ENCODE assay signal across 17 cellular contexts in genomic region chr19:57512845-57513244, GRCh38. TPM values are rescaled to one million over a fixed set of nuclear protein-coding genes. Genes with fewer than 3 reads are reported as not detected.
DNase-seq lines count a peak whose midpoint lies in the region; ATAC-seq and TF ChIP-seq lines count a peak whose summit lies in the region.
"Had no signal": no experiment of that assay in that cellular context is flagged by ENCODE, and none has a peak within 500 bp of the region (broad histone marks: within the 10 kb centered on the region; RNA-seq: fewer than 3 reads in every experiment).

No MANE protein-coding gene starts in this region.

- TF ChIP-seq CTCF in osteocyte (IDR thresholded peaks at IDR 0.05) (no peak), GM10266 (IDR thresholded peaks at IDR 0.05; ENCODE audit: control insufficient read depth, insufficient read depth, low read depth, missing control alignments) (no peak)

- H3K27me3 Mint-ChIP-seq in osteocyte (ENCODE audit: unreplicated experiment), result no peaks in the 10 kb centered on the region
- no peaks in the 10 kb centered on the region for H3K27me3 Mint-ChIP-seq in T-helper 17 cell
- H3K27me3 Mint-ChIP-seq: CD8-positive, alpha-beta memory T cell had no signal

- H3K36me3 Mint-ChIP-seq in osteocyte (ENCODE audit: unreplicated experiment) (peaks cover 54% of the 10 kb centered on the region), T-helper 17 cell (ENCODE audit: low read depth) (peaks cover 9% of the 10 kb centered on the region)

- peaks cover 23% of the 10 kb centered on the region for H3K9me3 ChIP-seq in T-helper 17 cell (ENCODE audit: control insufficient read depth, low read length, poor library complexity, severe bottlenecking)

- H3K27ac Mint-ChIP-seq in osteocyte (ENCODE audit: unreplicated experiment) (no peak overlapping the region), T-helper 17 cell (no peak overlapping the region)
- H3K27ac Mint-ChIP-seq: activated naive CD4-positive, alpha-beta T cell treated with anti-CD3 and anti-CD28 coated beads, Interleukin-2, amount 50 U/mL, for 72 hours; CD8-positive, alpha-beta memory T cell; neural progenitor cell had no signal

- H3K9me3 Mint-ChIP-seq in osteocyte (ENCODE audit: unreplicated experiment), result peaks cover 59% of the 10 kb centered on the region

- no peak overlapping the region for H3K4me3 Mint-ChIP-seq in osteocyte (ENCODE audit: unreplicated experiment)
- H3K4me3 Mint-ChIP-seq in T-helper 17 cell, result no peak overlapping the region
- H3K4me3 Mint-ChIP-seq: CD8-positive, alpha-beta memory T cell; neural progenitor cell had no signal

- ATAC-seq in T-helper 17 cell, result no peak
- ATAC-seq: activated naive CD4-positive, alpha-beta T cell treated with anti-CD3 and anti-CD28 coated beads, Interleukin-2, amount 50 U/mL, for 72 hours; HepG2; left ventricle myocardium superior had no signal

- DNase-seq in NCI-H748 (lab: John Stamatoyannopoulos, UW; ENCODE audit: unreplicated experiment) (peak; percentile 22), NCI-H748 treated with DMSO at 0.1 percent for 48 hours (lab: John Stamatoyannopoulos, UW) (no peak), NCI-H226 (peak; percentile 47), dermis blood vessel endothelial cell (peak; percentile 30), osteocyte (ENCODE audit: extremely low spot score, unreplicated experiment) (peak; percentile 67), T-helper 17 cell (no peak), GM10266 (ENCODE audit: extremely low spot score) (no peak), NCI-H2171 treated with DMSO at 0.1 percent for 48 hours (lab: John Stamatoyannopoulos, UW) (no peak)
- DNase-seq: CD8-positive, alpha-beta memory T cell; cerebellar nuclear complex; GOT3; left ventricle myocardium superior; NCI-H1092 treated with DMSO at 0.1 percent for 48 hours; NCI-H510A treated with DMSO at 0.1 percent for 48 hours had no signal

- H3K4me1 Mint-ChIP-seq in osteocyte (ENCODE audit: unreplicated experiment) (no peaks in the 10 kb centered on the region), T-helper 17 cell (no peaks in the 10 kb centered on the region)
- H3K4me1 Mint-ChIP-seq: CD8-positive, alpha-beta memory T cell; neural progenitor cell had no signal

RNA-seq across cellular contexts. Expression of gene ZNF773, which starts 13.1 kb away (rescaled TPM):
- total RNA-seq in dermis blood vessel endothelial cell, result 15.3 and 17.5 TPM in 2 replicates
- 7.4 and 8.4 TPM in 2 replicates for total RNA-seq in osteocyte
- total RNA-seq in T-helper 17 cell, result 1 to 10 TPM; 5.0 to 8.1 TPM

RNA-seq across cellular contexts. Expression of gene ZNF549, which starts 14.3 kb away (rescaled TPM):
- total RNA-seq in dermis blood vessel endothelial cell (4.8 and 5.8 TPM in 2 replicates), osteocyte (7.3 and 9.0 TPM in 2 replicates), T-helper 17 cell (1 to 10 TPM; 7.4 to 7.9 TPM)

RNA-seq across cellular contexts. Expression of gene ZNF419, which starts 25.3 kb away (rescaled TPM):
- 7.8 and 12.6 TPM in 2 replicates for total RNA-seq in dermis blood vessel endothelial cell
- 11.8 and 13.5 TPM in 2 replicates for total RNA-seq in osteocyte
- total RNA-seq in T-helper 17 cell, result 1 to 10 TPM; 6.8 to 7.0 TPM

RNA-seq across cellular contexts. Expression of gene ZNF772, which starts 35.5 kb away (rescaled TPM):
- total RNA-seq in dermis blood vessel endothelial cell (19.3 and 22.3 TPM in 2 replicates), osteocyte (10.4 and 10.8 TPM in 2 replicates), T-helper 17 cell (1 to 10 TPM; 1.4 to 1.5 TPM)

RNA-seq across cellular contexts. Expression of gene ZNF550, which starts 46.8 kb away (rescaled TPM):
- total RNA-seq in dermis blood vessel endothelial cell, result 6.4 and 8.0 TPM in 2 replicates
- 10.3 and 11.0 TPM in 2 replicates for total RNA-seq in osteocyte
- total RNA-seq in T-helper 17 cell, result 10 to 100 TPM in 1 of 2 donors, 1 to 10 TPM in 1; 8.5 to 12.2 TPM

Comparison
In these comparisons a context has a peak if more than half of its experiments do, and no peak if none do; other contexts are left out.
1. DNase-seq: peak in NCI-H748 (single experiment), NCI-H226 (single experiment), dermis blood vessel endothelial cell (single experiment) and osteocyte (single experiment); none in NCI-H748 treated with DMSO at 0.1 percent for 48 hours (single experiment), T-helper 17 cell (0 of 3), GM10266 (single experiment) and NCI-H2171 treated with DMSO at 0.1 percent for 48 hours (single experiment).